8 cellular contexts compared by ENCODE assay signal in genomic region chr16:84774810-84775209, GRCh38. TPM values are rescaled to one million over a fixed set of nuclear protein-coding genes. Genes with fewer than 3 reads are reported as not detected.
DNase-seq lines count a peak whose midpoint lies in the region; ATAC-seq and TF ChIP-seq lines count a peak whose summit lies in the region.

No MANE protein-coding gene starts in this region.

- H3K27me3 Mint-ChIP-seq in endodermal cell (ENCODE audit: insufficient read depth): no peaks in the 10 kb centered on the region

- H3K36me3 ChIP-seq in brain microvascular endothelial cell (replicated peaks) (peaks cover 61% of the 10 kb centered on the region), left lung (peaks cover 0 to 89% of the 10 kb centered on the region in 2 donors), endodermal cell (ENCODE audit: control insufficient read depth, insufficient read depth, low read length) (peaks cover 95% of the 10 kb centered on the region)

- DNase-seq in A172 (ENCODE audit: low spot score): peak; percentile 57
- DNase-seq in HL-60 (ENCODE audit: low read depth in 1 of 2, low spot score in 1 of 2): peak; percentile 58 to 80
- DNase-seq in brain microvascular endothelial cell: peak; percentile 87
- no peak for DNase-seq in left lung
- no peak for DNase-seq in endodermal cell
- DNase-seq in SHP77 treated with DMSO at 0.1 percent for 48 hours (lab: John Stamatoyannopoulos, UW): no peak
- no peak for DNase-seq in LoVo (ENCODE audit: low spot score)

- H3K9me3 Mint-ChIP-seq in endodermal cell: no peaks in the 10 kb centered on the region

- WGBS in endodermal cell (ENCODE audit: insufficient coverage in 1 of 2, insufficient read length in 1 of 2), 2 experiments: 98 to 100% methylated on average over 3 to 4 of the region's 4 CpGs

- in situ Hi-C loops in brain microvascular endothelial cell (cut with HindIII; ENCODE audit: low pct_ligation_motif_present, low sequenced_read_pairs): no loop called here

- TF ChIP-seq CTCF in HL-60 (IDR thresholded peaks at IDR 0.05; ENCODE audit: insufficient read depth, low read length) (no peak), brain microvascular endothelial cell (IDR thresholded peaks at IDR 0.05; ENCODE audit: low read depth, low read length, missing control alignments) (no peak), left lung (IDR thresholded peaks at IDR 0.05) (no peak), endodermal cell (conservative IDR thresholded peaks at IDR 0.05) (no peak)

- H3K4me1 ChIP-seq in left lung (peaks cover 0 to 14% of the 10 kb centered on the region in 2 donors), endodermal cell (ENCODE audit: control insufficient read depth, insufficient read depth, low read length) (no peaks in the 10 kb centered on the region)

- H3K27ac ChIP-seq in HL-60 (replicated peaks) (peak overlapping the region; percentile 73), brain microvascular endothelial cell (peak overlapping the region; percentile 65), left lung (peak overlapping the region in 1 of 2 donors; percentile 65), endodermal cell (ENCODE audit: low read depth, low read length) (no peak overlapping the region)

- no peak overlapping the region for H3K4me3 Mint-ChIP-seq in endodermal cell

- no peak overlapping the region for H3K27ac Mint-ChIP-seq in endodermal cell

- no peak overlapping the region for H3K9ac ChIP-seq in endodermal cell (ENCODE audit: extremely low read depth, low read length, poor library complexity, severe bottlenecking)

- peaks cover 76% of the 10 kb centered on the region for H3K36me3 Mint-ChIP-seq in endodermal cell (ENCODE audit: low read depth)

- intact Hi-C loops in left lung (cut with DNase I): no loop called here

- H3K9me3 ChIP-seq in left lung: no peaks in the 10 kb centered on the region
- no peaks in the 10 kb centered on the region for H3K9me3 ChIP-seq in endodermal cell (ENCODE audit: control insufficient read depth, low read length)

- H3K4me3 ChIP-seq in HL-60 (replicated peaks; ENCODE audit: insufficient read depth, low read length): no peak overlapping the region
- H3K4me3 ChIP-seq in brain microvascular endothelial cell (ENCODE audit: low read depth, low read length): no peak overlapping the region
- peak overlapping the region in 1 of 2 donors; percentile 25 for H3K4me3 ChIP-seq in left lung
- H3K4me3 ChIP-seq in endodermal cell (ENCODE audit: low read length): no peak overlapping the region

- no peaks in the 10 kb centered on the region for H3K27me3 ChIP-seq in HL-60 (ENCODE audit: insufficient read depth, poor library complexity, severe bottlenecking)
- H3K27me3 ChIP-seq in brain microvascular endothelial cell (replicated peaks): no peaks in the 10 kb centered on the region
- no peaks in the 10 kb centered on the region for H3K27me3 ChIP-seq in left lung
- H3K27me3 ChIP-seq in endodermal cell (ENCODE audit: control insufficient read depth, insufficient read depth, low read length, poor library complexity, severe bottlenecking): no peaks in the 10 kb centered on the region

- ATAC-seq in left lung: peak; percentile 40
- ATAC-seq in GM21447 (IDR thresholded peaks at IDR 0.05; ENCODE audit: unreplicated experiment): no peak

- no peaks in the 10 kb centered on the region for H3K4me1 Mint-ChIP-seq in endodermal cell

RNA-seq across cellular contexts. Expression of gene CRISPLD2, which starts 45.0 kb away (rescaled TPM):
- 0.95 and 1.1 TPM in 2 replicates for total RNA-seq in A172 (2014; rRNA removed; shearing (Covaris generic))
- total RNA-seq in left lung: 100 to 1,000 TPM in 1 of 2 donors, 10 to 100 TPM in 1; 86.6 to 106 TPM
- 1 to 10 TPM; 5.0 to 9.3 TPM for total RNA-seq in endodermal cell
- polyA plus RNA-seq in endodermal cell (2013, experiment 1 of 2): 1.6 TPM
- 1.7 TPM for polyA plus RNA-seq in endodermal cell (2013, experiment 2 of 2)

Comparison
In these comparisons a context has a peak if more than half of its experiments do, and no peak if none do; other contexts are left out.
1. DNase-seq: peak in A172 (single experiment), HL-60 (2 of 2) and brain microvascular endothelial cell (single experiment); none in left lung (0 of 2), endodermal cell (single experiment), SHP77 treated with DMSO at 0.1 percent for 48 hours (single experiment) and LoVo (single experiment).
2. RNA of gene CRISPLD2, which starts 45.0 kb away (total RNA-seq): 86.6 to 106 TPM in left lung; 5.0 to 9.3 TPM in endodermal cell and 0.95 to 1.1 TPM in A172; every median in the first group is over 4 times any median in the second.